In the genomic region with DNA sequence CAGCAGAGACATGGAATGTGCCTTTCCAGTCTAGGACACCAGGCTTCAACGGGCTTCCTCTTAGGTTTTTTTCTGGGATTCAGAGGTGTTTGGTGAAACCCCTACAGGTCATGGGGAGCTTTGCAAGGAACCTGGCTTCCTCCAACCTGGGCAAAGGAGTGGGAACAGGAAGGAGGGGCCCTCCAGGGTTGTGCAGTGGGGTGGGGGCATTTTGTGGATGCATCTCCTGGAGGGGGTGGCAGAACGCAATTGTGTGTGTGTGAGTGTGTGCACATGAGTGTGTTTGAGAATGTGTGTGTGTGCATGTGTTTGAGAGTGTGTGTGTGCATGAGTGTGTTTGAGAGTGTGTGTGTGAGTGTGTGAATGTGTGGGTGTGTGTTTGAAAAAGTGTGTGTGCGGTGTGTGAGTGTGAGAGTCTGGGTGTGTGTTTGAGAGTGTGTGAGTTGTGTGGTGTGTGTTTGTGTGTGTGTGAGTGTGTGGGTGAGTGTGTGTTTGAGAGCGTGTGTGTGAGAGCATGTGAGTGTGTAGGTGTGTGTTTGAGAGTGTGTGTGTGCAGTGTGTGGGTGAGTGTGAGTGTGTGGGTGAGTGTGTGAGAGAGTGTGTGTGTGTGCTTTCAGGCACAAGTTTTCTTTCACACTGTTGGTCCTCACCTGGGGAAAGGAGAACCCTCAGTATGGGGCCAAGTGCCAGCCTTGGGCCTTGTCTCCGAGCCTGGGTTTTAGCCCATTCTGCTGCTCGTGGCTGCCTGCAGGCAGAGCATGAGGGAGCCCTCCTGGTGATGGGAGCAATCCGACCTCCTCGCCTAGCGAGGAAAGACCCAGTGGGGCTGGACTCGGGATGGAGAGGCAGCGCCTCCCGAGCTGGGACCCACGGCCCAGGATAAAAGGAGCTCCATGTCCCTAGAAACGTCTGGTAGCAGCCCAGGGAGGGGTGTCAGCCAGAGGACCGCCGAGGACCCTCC, we compare ENCODE assay signal across 14 cellular contexts. TPM values are rescaled to one million over a fixed set of nuclear protein-coding genes. Genes with fewer than 3 reads are reported as not detected.
DNase-seq lines count a peak whose midpoint lies in the region; ATAC-seq and TF ChIP-seq lines count a peak whose summit lies in the region.
"Had no signal": no experiment of that assay in that cellular context is flagged by ENCODE, and none has a peak within 500 bp of the region (broad histone marks: within the 10 kb centered on the region; RNA-seq: fewer than 3 reads in every experiment).

No MANE protein-coding gene starts in this region.

- H3K27ac ChIP-seq in H9 (ENCODE audit: insufficient read length, low read depth, low read length) (no peak overlapping the region), PC-3 (ENCODE audit: low read length) (no peak overlapping the region), thyroid gland (no peak overlapping the region)
- H3K27ac ChIP-seq: cardiac muscle cell had no signal

- no peak overlapping the region for H4K8ac ChIP-seq in H9 (replicated peaks; ENCODE audit: insufficient read length, low read depth, low read length)

- H3K27me3 ChIP-seq in H9 (ENCODE audit: insufficient read depth, low read length) (no peaks in the 10 kb centered on the region), PC-3 (ENCODE audit: low read length) (no peaks in the 10 kb centered on the region), thyroid gland (no peaks in the 10 kb centered on the region)
- H3K27me3 ChIP-seq: cardiac muscle cell had no signal

- H3T11ph ChIP-seq in H9 (ENCODE audit: low read length): no peak overlapping the region

- TF ChIP-seq CTCF in H9 (conservative IDR thresholded peaks at IDR 0.05): peak; percentile 59
- peak; percentile 26; the same call in 1 of the 2 replicates for TF ChIP-seq CTCF in PC-3 (conservative IDR thresholded peaks at IDR 0.05; ENCODE audit: low read depth, low read length)
- TF ChIP-seq CTCF in fibroblast of the aortic adventitia (IDR thresholded peaks at IDR 0.05; ENCODE audit: insufficient read depth, low read length): peak; percentile 18
- peak; percentile 28 for TF ChIP-seq CTCF in progenitor cell of endocrine pancreas (IDR thresholded peaks at IDR 0.05; ENCODE audit: unreplicated experiment)
- TF ChIP-seq CTCF in thyroid gland (IDR thresholded peaks at IDR 0.05): no peak

- no peaks in the 10 kb centered on the region for H4K20me1 ChIP-seq in H9 (ENCODE audit: control insufficient read depth, insufficient read depth, insufficient read length)
- H4K20me1 ChIP-seq in PC-3 (ENCODE audit: low read length): no peaks in the 10 kb centered on the region

- H3K23ac ChIP-seq in H9 (ENCODE audit: insufficient read length, low read depth, low read length): no peak overlapping the region

- BruUV-seq in PC-3 (replicated peaks; lab: Mats Ljungman, UMichigan): no TSS peak

- H4K91ac ChIP-seq in H9 (ENCODE audit: insufficient read length, low read depth, low read length): no peak overlapping the region

- H3K4me2 ChIP-seq in H9 (ENCODE audit: insufficient read depth, insufficient read length, low read length): no peak overlapping the region
- H3K4me2 ChIP-seq in PC-3 (ENCODE audit: low read length): no peak overlapping the region

- H3K18ac ChIP-seq in H9 (ENCODE audit: insufficient read length, low read depth, low read length): peak overlapping the region; percentile 1

- H3K4me3 Mint-ChIP-seq in H9 (no peak overlapping the region; a peak in 1 of 5 replicates), progenitor cell of endocrine pancreas (ENCODE audit: low read depth) (no peak overlapping the region)
- H3K4me3 Mint-ChIP-seq: activated CD8-positive, alpha-beta T cell treated with anti-CD3 and anti-CD28 coated beads, Interleukin-2, amount 10 ng/mL, durations not matched to agents 7 days and 5 days had no signal

- H3K36me3 ChIP-seq in PC-3 (ENCODE audit: low read depth, low read length) (no peaks in the 10 kb centered on the region), thyroid gland (no peaks in the 10 kb centered on the region)
- H3K36me3 ChIP-seq: cardiac muscle cell had no signal

- no peaks in the 10 kb centered on the region for H3K79me1 ChIP-seq in H9 (ENCODE audit: insufficient read depth, low read depth, low read length, poor library complexity, severe bottlenecking)

- no peak overlapping the region for H3K4ac ChIP-seq in H9 (ENCODE audit: low read depth, low read length)

- H3K27ac Mint-ChIP-seq in H9: peak overlapping the region in 2 of 3 experiments; percentile 3 to 7; a peak in 3 of 7 replicates
- H3K27ac Mint-ChIP-seq in progenitor cell of endocrine pancreas: no peak overlapping the region
- H3K27ac Mint-ChIP-seq: activated CD8-positive, alpha-beta T cell treated with anti-CD3 and anti-CD28 coated beads, Interleukin-2, amount 10 ng/mL, durations not matched to agents 7 days and 5 days had no signal

- POLR2A ChIA-PET in PC-3 (lab: Charles Lee; ENCODE audit: unreplicated experiment): no interaction called here

- peaks cover 3% of the 10 kb centered on the region for H3K23me2 ChIP-seq in H9 (ENCODE audit: insufficient read length, low read depth, low read length, poor library complexity, severe bottlenecking)

- H3K9me2 ChIP-seq in PC-3 (replicated peaks; ENCODE audit: low read length): no peaks in the 10 kb centered on the region

- H3K14ac ChIP-seq in H9 (ENCODE audit: insufficient read depth, low read length): peak overlapping the region; percentile 36; the same call in 1 of the 2 replicates

- H2BK12ac ChIP-seq in H9 (ENCODE audit: insufficient read length, low read depth, low read length): no peak overlapping the region

- H4K5ac ChIP-seq in H9 (ENCODE audit: insufficient read length, low read depth, low read length): no peak overlapping the region

- DNase-seq in H9 (peak; percentile 55), PC-3 (no peak), fibroblast of the aortic adventitia (ENCODE audit: low read depth) (no peak), progenitor cell of endocrine pancreas (ENCODE audit: low spot score, unreplicated experiment) (no peak), NCI-H2227 (lab: John Stamatoyannopoulos, UW; ENCODE audit: unreplicated experiment) (no peak), thyroid gland (no peak)
- DNase-seq: activated CD8-positive, alpha-beta T cell treated with anti-CD3 and anti-CD28 coated beads, Interleukin-2, amount 10 ng/mL, durations not matched to agents 7 days and 5 days; activated naive CD4-positive, alpha-beta T cell treated with Interleukin-2 at 50 U/mL for 16 hours; left cardiac atrium; NCI-H2029 treated with DMSO at 0.1 percent for 48 hours; stimulated activated CD4-positive, alpha-beta T cell treated with anti-CD3 and anti-CD28 coated beads, Interleukin-2, amount 100 ng/mL, for 48 hours had no signal

- H2AFZ ChIP-seq in H9 (ENCODE audit: low read length) (no peak overlapping the region), PC-3 (ENCODE audit: low read length) (no peak overlapping the region)

- H3K4me1 Mint-ChIP-seq in H9 (peaks cover 15 to 17% of the 10 kb centered on the region in 2 experiments), progenitor cell of endocrine pancreas (ENCODE audit: low read depth) (no peaks in the 10 kb centered on the region)

- no peaks in the 10 kb centered on the region for H3F3A ChIP-seq in PC-3 (ENCODE audit: low read length, unreplicated experiment)

- H3K9me3 Mint-ChIP-seq in H9: no peaks in the 10 kb centered on the region
- no peaks in the 10 kb centered on the region for H3K9me3 Mint-ChIP-seq in progenitor cell of endocrine pancreas (ENCODE audit: low read depth)

- intact Hi-C loops in PC-3 (cut with micrococcal nuclease) (no loop called here), thyroid gland (cut with DNase I) (no loop called here)

- ATAC-seq in PC-3 (no peak), HG02840 (IDR thresholded peaks at IDR 0.05; ENCODE audit: low FRiP score, unreplicated experiment) (no peak)
- ATAC-seq: activated CD8-positive, alpha-beta T cell treated with anti-CD3 and anti-CD28 coated beads, Interleukin-2, amount 10 ng/mL, durations not matched to agents 7 days and 5 days had no signal

- no peak overlapping the region for H3K4me3 ChIP-seq in PC-3 (ENCODE audit: low read length)
- no peak overlapping the region for H3K4me3 ChIP-seq in fibroblast of the aortic adventitia (ENCODE audit: low read depth, low read length)
- H3K4me3 ChIP-seq in thyroid gland (replicated peaks in 1 of 3): no peak overlapping the region
- H3K4me3 ChIP-seq: cardiac muscle cell had no signal

- H3K4me1 ChIP-seq in H9 (ENCODE audit: insufficient read depth, low read length) (no peaks in the 10 kb centered on the region), PC-3 (ENCODE audit: insufficient read depth, low read length) (no peaks in the 10 kb centered on the region), thyroid gland (no peaks in the 10 kb centered on the region)

- H3K36me3 Mint-ChIP-seq in H9 (ENCODE audit: insufficient read depth in 1 of 3, low read depth in 3 of 3): no peaks in the 10 kb centered on the region
- no peaks in the 10 kb centered on the region for H3K36me3 Mint-ChIP-seq in progenitor cell of endocrine pancreas (ENCODE audit: insufficient read depth)

- H3K9ac ChIP-seq in H9 (ENCODE audit: extremely low read depth, insufficient read length, low read length): no peak overlapping the region
- H3K9ac ChIP-seq in PC-3 (ENCODE audit: low read length): no peak overlapping the region

- no peak overlapping the region for H3K56ac ChIP-seq in H9 (ENCODE audit: insufficient read length, low read depth, low read length)

- H3K9me3 ChIP-seq in H9 (ENCODE audit: control insufficient read depth, low read depth, low read length) (no peaks in the 10 kb centered on the region), PC-3 (ENCODE audit: low read length) (no peaks in the 10 kb centered on the region), thyroid gland (no peaks in the 10 kb centered on the region)

- no peak overlapping the region for H2AK5ac ChIP-seq in H9 (ENCODE audit: insufficient read length, low read length)

- H2BK15ac ChIP-seq in H9 (ENCODE audit: low read depth, low read length): no peak overlapping the region

- CTCF ChIA-PET in PC-3 (lab: Charles Lee): no interaction called here

- peaks cover 8% of the 10 kb centered on the region for H3K27me3 Mint-ChIP-seq in H9 (ENCODE audit: low read depth)
- peaks cover 16% of the 10 kb centered on the region for H3K27me3 Mint-ChIP-seq in progenitor cell of endocrine pancreas

- H2BK120ac ChIP-seq in H9 (ENCODE audit: low read depth, low read length, poor library complexity, severe bottlenecking): no peak overlapping the region

- H2BK20ac ChIP-seq in H9 (ENCODE audit: low read depth, low read length, poor library complexity, severe bottlenecking): no peak overlapping the region

- H3K79me2 ChIP-seq in H9 (ENCODE audit: insufficient read depth, low read length) (no peaks in the 10 kb centered on the region), PC-3 (ENCODE audit: low read length) (no peaks in the 10 kb centered on the region)

- TF ChIP-seq POLR2A in thyroid gland (IDR thresholded peaks at IDR 0.05): no peak

- H2BK5ac ChIP-seq in H9 (ENCODE audit: insufficient read length, low read length): no peak overlapping the region

- 100% methylated on average over 2 of the region's 16 CpGs for WGBS in H9 (ENCODE audit: extremely low coverage, insufficient read length, low lambda C conversion rate)
- WGBS in thyroid gland, 2 donors: 69 to 77% methylated on average over 11 to 15 of the region's 16 CpGs

RNA-seq across cellular contexts. Expression of a gene that starts 35.5 kb away (rescaled TPM):
- total RNA-seq in H9 (2021): 1.1 and 2.1 TPM in 2 replicates
- not detected in 2 replicates for total RNA-seq in PC-3 (2014; rRNA removed)
- total RNA-seq in fibroblast of the aortic adventitia (ENCODE audit: low replicate concordance): 0.25 and 0.27 TPM in 2 replicates
- total RNA-seq in progenitor cell of endocrine pancreas: 0.43 and 0.53 TPM in 2 replicates
- 1 to 10 TPM; 3.0 to 4.2 (median 3.9) TPM for total RNA-seq in thyroid gland
- total RNA-seq: glomerular endothelial cell had no signal

Comparison
In these comparisons a context has a peak if more than half of its experiments do, and no peak if none do; other contexts are left out.
1. CTCF ChIP-seq: peak in H9 (single experiment), PC-3 (single experiment), fibroblast of the aortic adventitia (single experiment) and progenitor cell of endocrine pancreas (single experiment); none in thyroid gland (0 of 6).